Comparison of ENCODE assay signal across 19 cellular contexts in the genomic region with DNA sequence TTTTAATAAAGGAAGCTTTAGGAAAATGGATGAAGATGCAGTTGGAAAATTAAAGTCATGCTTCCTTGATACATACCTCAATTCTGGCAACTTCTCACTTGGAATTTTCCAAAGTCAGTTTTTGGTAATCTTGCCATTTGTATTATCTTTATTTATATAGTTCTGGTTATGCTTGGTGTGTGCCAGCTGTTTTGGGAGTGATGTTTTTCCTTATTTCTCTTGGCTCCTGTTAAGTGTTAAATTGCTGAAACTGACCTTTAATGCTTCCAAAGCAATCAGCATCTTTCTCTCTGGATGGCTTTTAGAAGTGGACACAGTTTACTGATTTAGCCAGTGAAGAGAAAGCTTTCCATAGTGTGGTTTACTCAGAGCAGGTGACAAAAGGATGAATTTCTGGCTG.
DNase-seq lines count a peak whose midpoint lies in the region; ATAC-seq and TF ChIP-seq lines count a peak whose summit lies in the region.
"Had no signal": no experiment of that assay in that cellular context is flagged by ENCODE, and none has a peak within 500 bp of the region (broad histone marks: within the 10 kb centered on the region; RNA-seq: fewer than 3 reads in every experiment).

No MANE protein-coding gene starts in this region.

- in situ Hi-C loops in Caki2 (cut with HindIII; ENCODE audit: low pct_unique_long_range_greater_than_20kb, low sequenced_read_pairs) = no loop called here

- no peak for TF ChIP-seq CTCF in AG09319 (IDR thresholded peaks at IDR 0.05; ENCODE audit: low read depth, low read length)
- TF ChIP-seq CTCF in thyroid gland (IDR thresholded peaks at IDR 0.05) = no peak

- H3K36me3 ChIP-seq in thyroid gland = no peaks in the 10 kb centered on the region

- intact Hi-C loops in thyroid gland (cut with DNase I) = no loop called here

- peaks cover 22 to 32% of the 10 kb centered on the region in 2 donors for H3K4me1 ChIP-seq in thyroid gland

- no peak for ATAC-seq in HG03108 (IDR thresholded peaks at IDR 0.05; ENCODE audit: unreplicated experiment)
- ATAC-seq: CD8-positive, alpha-beta T cell; GM12878 had no signal

- DNase-seq in AG09319 (ENCODE audit: extremely low read depth, low read depth) (peak; percentile 20), Caki2 (ENCODE audit: low read depth) (peak; percentile 41), fibroblast of gingiva (ENCODE audit: low read depth) (peak; percentile 22), thyroid gland (no peak), NCI-H1092 (lab: John Stamatoyannopoulos, UW) (no peak)
- DNase-seq: Caco-2; CD4-positive, CD25-positive, alpha-beta regulatory T cell; CD8-positive, alpha-beta T cell; DMS 273 treated with DMSO at 0.1 percent for 48 hours; DMS79; EL; GDM1; GM23248; H7; HCEC 1CT had no signal

- no peak overlapping the region for H3K4me3 ChIP-seq in thyroid gland (replicated peaks in 1 of 3)
- H3K4me3 ChIP-seq: BLaER1, GM12878, GM23248 had no signal

- H3K27me3 ChIP-seq in thyroid gland = no peaks in the 10 kb centered on the region
- H3K27me3 ChIP-seq: BLaER1 had no signal

- no peaks in the 10 kb centered on the region for H3K9me3 ChIP-seq in thyroid gland
- H3K9me3 ChIP-seq: BLaER1, Caco-2 had no signal

- TF ChIP-seq POLR2A in thyroid gland (IDR thresholded peaks at IDR 0.05) = no peak

- H3K27ac ChIP-seq in thyroid gland = peak overlapping the region in 2 of 3 donors; percentile 48 to 82
- H3K27ac ChIP-seq: BLaER1, C4-2B, GM23248 had no signal

Comparison
In these comparisons a context has a peak if more than half of its experiments do, and no peak if none do; other contexts are left out.
1. DNase-seq: peak in AG09319 (single experiment), Caki2 (single experiment) and fibroblast of gingiva (single experiment); none in thyroid gland (0 of 2) and NCI-H1092 (single experiment).